In genomic region chr7:55365103-55365679, GRCh38 we compare ENCODE assay signal across 8 cellular contexts. TPM values are rescaled to one million over a fixed set of nuclear protein-coding genes. Genes with fewer than 3 reads are reported as not detected.
DNase-seq lines count a peak whose midpoint lies in the region; TF ChIP-seq lines count a peak whose summit lies in the region.

Gene LANCL2, plus strand, starts transcription at chr7:55365337. Its CDS starts 689 bp downstream, at chr7:55366026.

- H3K14ac ChIP-seq in mesenchymal stem cell (ENCODE audit: low read length in 2 of 2), result peak within 1 kb of the TSS; percentile 62 to 91

- under 1% methylated on average over 25 of the region's 32 CpGs for WGBS in mesenchymal stem cell

- peaks cover 11% of the 10 kb centered on the region for H3K79me1 ChIP-seq in mesenchymal stem cell (replicated peaks; ENCODE audit: low read length, poor library complexity, severe bottlenecking)

- peak within 1 kb of the TSS; percentile 99 for H2BK120ac ChIP-seq in mesenchymal stem cell (ENCODE audit: low read depth, low read length)

- no peaks in the 10 kb centered on the region for H3K9me3 ChIP-seq in duodenal mucosa (ENCODE audit: control insufficient read depth in 1 of 2, low read length in 2 of 2)
- H3K9me3 ChIP-seq in mesenchymal stem cell (ENCODE audit: control insufficient read depth, low read length), result no peaks in the 10 kb centered on the region

- peak within 1 kb of the TSS; percentile 99 for H2BK5ac ChIP-seq in mesenchymal stem cell (ENCODE audit: low read depth, low read length, poor library complexity, severe bottlenecking)

- no peak for TF ChIP-seq CTCF in GM12864 (IDR thresholded peaks at IDR 0.05; ENCODE audit: low read depth, low read length, missing control alignments)

- H3K18ac ChIP-seq in mesenchymal stem cell (ENCODE audit: low read depth in 1 of 2, low read length in 2 of 2), result peak within 1 kb of the TSS; percentile 88 to 97

- peaks cover 9% of the 10 kb centered on the region for H3K36me3 Mint-ChIP-seq in T-helper 1 cell treated with Interleukin-12 subunit alpha and Interleukin-12 subunit beta and Interleukin-4 antibody, amounts not matched to agents 30 μg/mL and 1 μg/mL, for 36 hours (ENCODE audit: low read depth)

- H2AFZ ChIP-seq in mesenchymal stem cell (ENCODE audit: low read depth, low read length), result peak within 1 kb of the TSS; percentile 99

- H3K4me1 ChIP-seq in duodenal mucosa (ENCODE audit: control insufficient read depth in 1 of 2, insufficient read depth in 2 of 2, low read length in 2 of 2) (peaks cover 21% of the 10 kb centered on the region in 2 donors), mesenchymal stem cell (ENCODE audit: control insufficient read depth, insufficient read depth, low read depth, low read length) (peaks cover 9% of the 10 kb centered on the region)

- H3K27me3 ChIP-seq in duodenal mucosa (ENCODE audit: control insufficient read depth in 1 of 2, insufficient read depth in 2 of 2, low read length in 2 of 2), result no peaks in the 10 kb centered on the region
- peaks cover 0 to 9% of the 10 kb centered on the region in 2 experiments for H3K27me3 ChIP-seq in mesenchymal stem cell (ENCODE audit: control insufficient read depth in 1 of 2, insufficient read depth in 1 of 2, low read length in 2 of 2)

- peak within 1 kb of the TSS; percentile 55 for H2AK5ac ChIP-seq in mesenchymal stem cell (ENCODE audit: low read length, severe bottlenecking)

- H3K36me3 ChIP-seq in duodenal mucosa (ENCODE audit: control insufficient read depth in 1 of 2, insufficient read depth in 2 of 2, low read length in 2 of 2) (no peaks in the 10 kb centered on the region), mesenchymal stem cell (ENCODE audit: control insufficient read depth in 1 of 2, insufficient read depth in 2 of 2, low read depth in 1 of 2, low read length in 2 of 2) (peaks cover 0 to 3% of the 10 kb centered on the region in 2 experiments)

- H3K4ac ChIP-seq in mesenchymal stem cell (ENCODE audit: low read depth in 1 of 2, low read length in 2 of 2), result peak within 1 kb of the TSS; percentile 77 to 94

- peak within 1 kb of the TSS in 1 of 2 experiments; percentile 96 for H3K23ac ChIP-seq in mesenchymal stem cell (ENCODE audit: low read length in 2 of 2)

- peak within 1 kb of the TSS; percentile 95 for H3K27ac ChIP-seq in duodenal mucosa (ENCODE audit: low read depth, low read length)
- H3K27ac ChIP-seq in mesenchymal stem cell (ENCODE audit: low read length, poor library complexity, severe bottlenecking), result peak within 1 kb of the TSS; percentile 88

- peak within 1 kb of the TSS; percentile 96 for H3K27ac Mint-ChIP-seq in T-helper 1 cell treated with Interleukin-12 subunit alpha and Interleukin-12 subunit beta and Interleukin-4 antibody, amounts not matched to agents 30 μg/mL and 1 μg/mL, for 36 hours

- peak within 1 kb of the TSS in 1 of 2 experiments; percentile 79 for H2BK12ac ChIP-seq in mesenchymal stem cell (ENCODE audit: low read length in 2 of 2)

- H3K4me3 Mint-ChIP-seq in T-helper 1 cell treated with Interleukin-12 subunit alpha and Interleukin-12 subunit beta and Interleukin-4 antibody, amounts not matched to agents 30 μg/mL and 1 μg/mL, for 36 hours, result peak within 1 kb of the TSS; percentile 97

- H3K4me2 ChIP-seq in mesenchymal stem cell (ENCODE audit: low read length, poor library complexity, severe bottlenecking), result peak within 1 kb of the TSS; percentile 88

- H3K9ac ChIP-seq in duodenal mucosa (ENCODE audit: low read depth in 1 of 2, low read length in 2 of 2), result peak within 1 kb of the TSS; percentile 96 to 98
- peak within 1 kb of the TSS; percentile 91 for H3K9ac ChIP-seq in mesenchymal stem cell (ENCODE audit: low read length)

- H4K8ac ChIP-seq in mesenchymal stem cell (ENCODE audit: low read length), result peak within 1 kb of the TSS; percentile 99

- DNase-seq in GM12864 (ENCODE audit: low read depth) (no peak), H4 (ENCODE audit: low spot score) (no peak), Kasumi-1 (lab: John Stamatoyannopoulos, UW) (peak; percentile 55 to 59), mesenchymal stem cell (peak; percentile 53), cortex of kidney (lab: John Stamatoyannopoulos, UW) (no peak)
- DNase-seq in stimulated activated naive CD4-positive, alpha-beta T cell (lab: John Stamatoyannopoulos, UW), result peak in 4 of 6 experiments; percentile 37 to 76 (median 64)

- H3K4me3 ChIP-seq in GM12864 (ENCODE audit: low read depth, low read length), result peak within 1 kb of the TSS; percentile 90
- H3K4me3 ChIP-seq in duodenal mucosa (ENCODE audit: low read depth in 1 of 2, low read length in 2 of 2), result peak within 1 kb of the TSS; percentile 95 to 100
- peak within 1 kb of the TSS; percentile 88 to 98 for H3K4me3 ChIP-seq in mesenchymal stem cell (ENCODE audit: insufficient read depth in 1 of 2, low read depth in 1 of 2, low read length in 2 of 2)

- H4K91ac ChIP-seq in mesenchymal stem cell (ENCODE audit: low read length), result peak within 1 kb of the TSS; percentile 95

- H3K4me1 Mint-ChIP-seq in T-helper 1 cell treated with Interleukin-12 subunit alpha and Interleukin-12 subunit beta and Interleukin-4 antibody, amounts not matched to agents 30 μg/mL and 1 μg/mL, for 36 hours (ENCODE audit: low read depth), result peaks cover 22% of the 10 kb centered on the region

- H3K27me3 Mint-ChIP-seq in T-helper 1 cell treated with Interleukin-12 subunit alpha and Interleukin-12 subunit beta and Interleukin-4 antibody, amounts not matched to agents 30 μg/mL and 1 μg/mL, for 36 hours (ENCODE audit: low read depth), result peaks cover 8% of the 10 kb centered on the region

- H2BK15ac ChIP-seq in mesenchymal stem cell (ENCODE audit: low read depth, poor library complexity, severe bottlenecking), result peak within 1 kb of the TSS; percentile 78

- H3K9me3 Mint-ChIP-seq in T-helper 1 cell treated with Interleukin-12 subunit alpha and Interleukin-12 subunit beta and Interleukin-4 antibody, amounts not matched to agents 30 μg/mL and 1 μg/mL, for 36 hours, result no peaks in the 10 kb centered on the region

RNA-seq across cellular contexts. Expression of gene LANCL2, which starts in this region (rescaled TPM):
- 37.0 and 43.6 TPM in 2 replicates for total RNA-seq in H4 (2014; rRNA removed; shearing (Covaris generic))
- polyA plus RNA-seq in mesenchymal stem cell (2013, experiment 1 of 2), result 8.8 TPM
- polyA plus RNA-seq in mesenchymal stem cell (2013, experiment 2 of 2), result 8.7 TPM

Comparison
In these comparisons a context has a peak if more than half of its experiments do, and no peak if none do; other contexts are left out.
1. DNase-seq: peak in Kasumi-1 (2 of 2), mesenchymal stem cell (single experiment) and stimulated activated naive CD4-positive, alpha-beta T cell (4 of 6); none in GM12864 (single experiment), H4 (single experiment) and cortex of kidney (single experiment).
2. Peak in every context shown above with its lines, with median percentiles within 50 percentile points of each other: H3K4me3 ChIP-seq.